In genomic region chr1:161083743-161084084, GRCh38 we compare ENCODE assay signal across 18 cellular contexts. TPM values are rescaled to one million over a fixed set of nuclear protein-coding genes. Genes with fewer than 3 reads are reported as not detected.
DNase-seq lines count a peak whose midpoint lies in the region; ATAC-seq and TF ChIP-seq lines count a peak whose summit lies in the region.
"Had no signal": no experiment of that assay in that cellular context is flagged by ENCODE, and none has a peak within 500 bp of the region (broad histone marks: within the 10 kb centered on the region; RNA-seq: fewer than 3 reads in every experiment).

No MANE protein-coding gene starts in this region.

- H3K79me2 ChIP-seq in PC-9 (ENCODE audit: low read depth) (peaks cover 71% of the 10 kb centered on the region), trophoblast cell (ENCODE audit: control insufficient read depth, insufficient read depth, low read length, poor library complexity) (peaks cover 25% of the 10 kb centered on the region), GM23338 (replicated peaks; ENCODE audit: insufficient read depth) (no peaks in the 10 kb centered on the region)

- H2AFZ ChIP-seq in PC-9, result no peak overlapping the region
- H2AFZ ChIP-seq in trophoblast cell (ENCODE audit: insufficient read depth, low read length, poor library complexity), result no peak overlapping the region
- H2AFZ ChIP-seq in GM23338, result no peak overlapping the region

- H3K27ac ChIP-seq in PC-9 (peak overlapping the region; percentile 48), epithelial cell of prostate (peak overlapping the region; percentile 95), trophoblast cell (ENCODE audit: low read depth, low read length) (peak overlapping the region; percentile 99), sigmoid colon (no peak overlapping the region), GM23338 (ENCODE audit: low read depth) (no peak overlapping the region)

- peaks cover 7% of the 10 kb centered on the region for H3K36me3 Mint-ChIP-seq in Caco-2 (ENCODE audit: insufficient read depth, unreplicated experiment)
- no peaks in the 10 kb centered on the region; the same call in 2 of the 3 replicates for H3K36me3 Mint-ChIP-seq in GM23338 (ENCODE audit: low read depth)
- H3K36me3 Mint-ChIP-seq: memory B cell had no signal

- peak overlapping the region; percentile 92 for H3K4me2 ChIP-seq in PC-9
- peak overlapping the region; percentile 49 for H3K4me2 ChIP-seq in trophoblast cell (ENCODE audit: low read length)
- no peak overlapping the region for H3K4me2 ChIP-seq in GM23338

- peak overlapping the region; percentile 89 for H2BK12ac ChIP-seq in trophoblast cell (ENCODE audit: low read length)

- H3K27me3 Mint-ChIP-seq in Caco-2 (ENCODE audit: insufficient read depth, unreplicated experiment), result no peaks in the 10 kb centered on the region
- peaks cover 16% of the 10 kb centered on the region for H3K27me3 Mint-ChIP-seq in GM23338 (ENCODE audit: insufficient read depth, low read depth, poor library complexity)

- H3F3A ChIP-seq in PC-9 (ENCODE audit: insufficient read depth, low read depth) (peaks cover 30% of the 10 kb centered on the region; the same call in 1 of the 2 replicates), GM23338 (replicated peaks; ENCODE audit: low read depth) (peaks cover 5% of the 10 kb centered on the region; the same call in 1 of the 2 replicates)

- H3K36me3 ChIP-seq in Caco-2 (ENCODE audit: control insufficient read depth, insufficient read depth, low read length) (no peaks in the 10 kb centered on the region), PC-9 (ENCODE audit: low read depth) (no peaks in the 10 kb centered on the region), trophoblast cell (ENCODE audit: control insufficient read depth in 1 of 2, insufficient read depth in 2 of 2, low read length in 2 of 2) (no peaks in the 10 kb centered on the region), sigmoid colon (no peaks in the 10 kb centered on the region), GM23338 (ENCODE audit: insufficient read depth) (no peaks in the 10 kb centered on the region)

- peak overlapping the region; percentile 26 for H3K4me3 Mint-ChIP-seq in Caco-2 (ENCODE audit: unreplicated experiment)
- no peak overlapping the region for H3K4me3 Mint-ChIP-seq in GM23338
- H3K4me3 Mint-ChIP-seq: memory B cell had no signal

- peak overlapping the region; percentile 99 for H2BK5ac ChIP-seq in trophoblast cell (ENCODE audit: low read depth, low read length, poor library complexity)

- H3K9me3 Mint-ChIP-seq in Caco-2 (ENCODE audit: unreplicated experiment), result no peaks in the 10 kb centered on the region
- no peaks in the 10 kb centered on the region; the same call in 2 of the 3 replicates for H3K9me3 Mint-ChIP-seq in GM23338
- H3K9me3 Mint-ChIP-seq: memory B cell had no signal

- POLR2A ChIA-PET in Caco-2 (lab: Charles Lee), result interaction anchor here (0.6 to 1.9 kb wide), 3 partner anchors 38 to 180 kb away, joined by 4 to 10 read pairs (median 5); partner anchors contain the start of genes F11R and USF1
- POLR2A ChIA-PET in PC-9 (lab: Charles Lee; ENCODE audit: unreplicated experiment), result no interaction called here

- H3K27ac Mint-ChIP-seq in Caco-2 (ENCODE audit: unreplicated experiment), result peak overlapping the region; percentile 67
- no peak overlapping the region for H3K27ac Mint-ChIP-seq in GM23338
- H3K27ac Mint-ChIP-seq: memory B cell had no signal

- no peak overlapping the region for H3K23ac ChIP-seq in trophoblast cell (ENCODE audit: low read length)

- H3K14ac ChIP-seq in trophoblast cell (ENCODE audit: low read length), result peak overlapping the region; percentile 82

- peak overlapping the region; percentile 24 for H4K12ac ChIP-seq in trophoblast cell (ENCODE audit: low read depth, low read length)

- TF ChIP-seq CTCF in Caco-2 (IDR thresholded peaks at IDR 0.05; ENCODE audit: insufficient read depth in 1 of 2, low read depth in 1 of 2, low read length in 1 of 2, severe bottlenecking in 1 of 2, unreplicated experiment in 1 of 2) (no peak), PC-9 (conservative IDR thresholded peaks at IDR 0.05) (no peak), sigmoid colon (IDR thresholded peaks at IDR 0.05) (no peak), GM23338 (conservative IDR thresholded peaks at IDR 0.05; ENCODE audit: low read depth in 2 of 2) (no peak)

- H3K27me3 ChIP-seq in Caco-2 (replicated peaks; ENCODE audit: control insufficient read depth, insufficient read depth, low read length) (no peaks in the 10 kb centered on the region), PC-9 (ENCODE audit: insufficient read depth, low read depth) (no peaks in the 10 kb centered on the region), trophoblast cell (ENCODE audit: insufficient read depth, low read length) (no peaks in the 10 kb centered on the region), sigmoid colon (peaks cover 0 to 4% (median 0%) of the 10 kb centered on the region in 3 donors), GM23338 (ENCODE audit: insufficient read depth) (no peaks in the 10 kb centered on the region)

- CTCF ChIA-PET in Caco-2 (lab: Charles Lee) (interaction anchor here (1.0 to 3.3 kb wide), 2 partner anchors 12 to 14 kb away, joined by 3 to 15 read pairs; partner anchors contain the start of gene KLHDC9), PC-9 (lab: Charles Lee) (no interaction called here)

- no TSS peak for BruUV-seq in Caco-2 (replicated peaks; lab: Mats Ljungman, UMichigan)
- BruUV-seq in PC-9 (replicated peaks; lab: Mats Ljungman, UMichigan), result no TSS peak

- H3K79me1 ChIP-seq in trophoblast cell (ENCODE audit: low read length), result peaks cover 84% of the 10 kb centered on the region

- no peak for DNase-seq in Caco-2
- DNase-seq in PC-9, result no peak
- no peak for DNase-seq in epithelial cell of prostate (ENCODE audit: low read depth, low spot score)
- DNase-seq in trophoblast cell, result no peak
- DNase-seq in sigmoid colon, result no peak
- DNase-seq in occipital lobe (lab: John Stamatoyannopoulos, UW), result no peak
- no peak for DNase-seq in GM23338 (ENCODE audit: low spot score)
- DNase-seq: activated CD4-positive, alpha-beta T cell treated with anti-CD3 and anti-CD28 coated beads, Interleukin-2, amount 50 U/mL, for 48 hours; anterior cingulate cortex; C1 segment of cervical spinal cord; Kasumi-1; NCI-H187 treated with DMSO at 0.1 percent for 48 hours; NCI-H524 treated with DMSO at 0.1 percent for 48 hours; substantia nigra had no signal

- peak overlapping the region; percentile 20 for H3K9ac ChIP-seq in trophoblast cell (ENCODE audit: low read length)

- H4K8ac ChIP-seq in trophoblast cell (ENCODE audit: low read depth, low read length), result peak overlapping the region; percentile 67

- peak overlapping the region; percentile 98 for H2BK120ac ChIP-seq in trophoblast cell (ENCODE audit: insufficient read depth, low read length, poor library complexity)

- no peaks in the 10 kb centered on the region for H3K9me3 ChIP-seq in Caco-2
- H3K9me3 ChIP-seq in PC-9 (ENCODE audit: insufficient read depth, low read depth), result no peaks in the 10 kb centered on the region
- H3K9me3 ChIP-seq in trophoblast cell (ENCODE audit: insufficient read depth, low read depth, low read length), result no peaks in the 10 kb centered on the region
- no peaks in the 10 kb centered on the region for H3K9me3 ChIP-seq in sigmoid colon

- peak overlapping the region; percentile 87 for H3K18ac ChIP-seq in trophoblast cell (ENCODE audit: low read length)

- H3K4ac ChIP-seq in trophoblast cell (ENCODE audit: low read depth, low read length), result peak overlapping the region; percentile 54

- no peak for TF ChIP-seq POLR2A in sigmoid colon (IDR thresholded peaks at IDR 0.05)

- ATAC-seq in GM23338 (no peak), HG03095 (IDR thresholded peaks at IDR 0.05; ENCODE audit: unreplicated experiment) (no peak)

- H3K4me1 Mint-ChIP-seq in Caco-2 (ENCODE audit: low read depth, unreplicated experiment) (peaks cover 37% of the 10 kb centered on the region), GM23338 (peaks cover 19% of the 10 kb centered on the region)
- H3K4me1 Mint-ChIP-seq: memory B cell had no signal

- intact Hi-C loops in Caco-2 (cut with micrococcal nuclease; ENCODE audit: unreplicated experiment), result no loop called here
- intact Hi-C loops in PC-9 (cut with micrococcal nuclease; ENCODE audit: unreplicated experiment), result loop anchor here (1.0 to 2.0 kb wide), 3 partner anchors 13 to 70 kb away; partner anchors contain the start of gene USF1
- intact Hi-C loops in sigmoid colon (cut with DNase I), result no loop called here

- TF ChIP-seq EP300 in sigmoid colon (IDR thresholded peaks at IDR 0.05), result no peak

- 100% methylated on average over 1 of the region's 4 CpGs for WGBS in trophoblast cell (ENCODE audit: extremely low coverage, insufficient coverage, insufficient read length)
- 47 to 73% methylated on average over 4 of the region's 4 CpGs for WGBS in sigmoid colon, 2 donors

- H4K91ac ChIP-seq in trophoblast cell (ENCODE audit: low read depth, low read length), result peak overlapping the region; percentile 99

- H4K20me1 ChIP-seq in PC-9 (ENCODE audit: insufficient read depth) (no peaks in the 10 kb centered on the region), GM23338 (replicated peaks; ENCODE audit: insufficient read depth) (no peaks in the 10 kb centered on the region)

- H3K4me1 ChIP-seq in Caco-2 (peaks cover 43% of the 10 kb centered on the region), PC-9 (replicated peaks; ENCODE audit: insufficient read depth) (peaks cover 79% of the 10 kb centered on the region), trophoblast cell (ENCODE audit: control insufficient read depth in 1 of 2, insufficient read depth in 2 of 2, low read length in 2 of 2) (peaks cover 72 to 83% of the 10 kb centered on the region in 2 experiments), sigmoid colon (no peaks in the 10 kb centered on the region), GM23338 (ENCODE audit: insufficient read depth) (peaks cover 16% of the 10 kb centered on the region)

- no peaks in the 10 kb centered on the region for H3K9me2 ChIP-seq in PC-9 (ENCODE audit: insufficient read depth)
- peaks cover 5% of the 10 kb centered on the region for H3K9me2 ChIP-seq in GM23338 (ENCODE audit: insufficient read depth)

- peak overlapping the region; percentile 57 for H2AK5ac ChIP-seq in trophoblast cell (ENCODE audit: low read length)

- H3K4me3 ChIP-seq in Caco-2 (ENCODE audit: low read depth, low read length), result no peak overlapping the region
- peak overlapping the region; percentile 25; the same call in 1 of the 2 replicates for H3K4me3 ChIP-seq in PC-9
- no peak overlapping the region for H3K4me3 ChIP-seq in trophoblast cell (ENCODE audit: low read depth, low read length)
- H3K4me3 ChIP-seq in sigmoid colon, result no peak overlapping the region
- no peak overlapping the region for H3K4me3 ChIP-seq in GM23338

RNA-seq across cellular contexts. Expression of gene NECTIN4, which starts 5.6 kb away (rescaled TPM):
- total RNA-seq in Caco-2 (2022) (0.20 and 0.74 TPM in 2 replicates), PC-9 (2021) (8.8 and 9.0 TPM in 2 replicates), sigmoid colon (not detected), occipital lobe (not detected)
- polyA plus RNA-seq in trophoblast cell (2013), result 35.8 and 38.6 TPM in 2 replicates
- polyA plus RNA-seq in sigmoid colon (1 to 10 TPM in 2 of 3 donors, not detected in 1; 1.2 to 2.8 TPM), GM23338 (2016; fragmentation: Nextera tagmentation; extraction: Ambion mirVana) (0.16 and 0.42 TPM in 2 replicates)
- not detected in 2 replicates for total RNA-seq in GM23338 (2014; rRNA removed; shearing (Covaris generic))
- total RNA-seq: osteocyte, RPMI7951 had no signal

RNA-seq across cellular contexts. Expression of gene ARHGAP30, which starts 14.0 kb away (rescaled TPM):
- total RNA-seq in Caco-2 (2022), result not detected in 2 replicates
- 0.46 and 0.65 TPM in 2 replicates for total RNA-seq in PC-9 (2021)
- polyA plus RNA-seq in trophoblast cell (2013), result 0.82 and 0.97 TPM in 2 replicates
- total RNA-seq in sigmoid colon, result 1 to 10 TPM; 4.4 to 7.7 (median 6.6) TPM
- polyA plus RNA-seq in sigmoid colon, result 10 to 100 TPM in 1 of 3 donors, 1 to 10 TPM in 2; 4.8 to 37.8 (median 4.9) TPM
- 1.7 TPM for total RNA-seq in occipital lobe
- total RNA-seq in GM23338 (2014; rRNA removed; shearing (Covaris generic)), result 0.19 TPM in 1 of 2 replicates, not detected in the other
- polyA plus RNA-seq in GM23338 (2016; fragmentation: Nextera tagmentation; extraction: Ambion mirVana), result 0.45 and 1.0 TPM in 2 replicates
- total RNA-seq: osteocyte, RPMI7951 had no signal

RNA-seq across cellular contexts. Expression of gene KLHDC9, which starts 14.4 kb away (rescaled TPM):
- total RNA-seq in Caco-2 (2022), result 2.0 and 2.2 TPM in 2 replicates
- total RNA-seq in PC-9 (2021), result 5.6 and 7.4 TPM in 2 replicates
- 4.0 and 4.5 TPM in 2 replicates for polyA plus RNA-seq in trophoblast cell (2013)
- total RNA-seq in sigmoid colon, result 10 to 100 TPM in 2 of 4 donors, 1 to 10 TPM in 2; 5.8 to 14.1 (median 10.8) TPM
- polyA plus RNA-seq in sigmoid colon, result 10 to 100 TPM in 1 of 3 donors, 1 to 10 TPM in 2; 4.7 to 11.1 (median 9.6) TPM
- total RNA-seq in occipital lobe, result 0.78 TPM
- 5.6 and 6.3 TPM in 2 replicates for total RNA-seq in GM23338 (2014; rRNA removed; shearing (Covaris generic))
- polyA plus RNA-seq in GM23338 (2016; fragmentation: Nextera tagmentation; extraction: Ambion mirVana), result 6.6 and 7.2 TPM in 2 replicates
- total RNA-seq: RPMI7951 had no signal

RNA-seq across cellular contexts. Expression of gene PFDN2, which starts 34.1 kb away (rescaled TPM):
- total RNA-seq in Caco-2 (2022), result 80.0 and 88.0 TPM in 2 replicates
- total RNA-seq in PC-9 (2021), result 68.2 and 74.4 TPM in 2 replicates
- 263 and 270 TPM in 2 replicates for polyA plus RNA-seq in trophoblast cell (2013)
- total RNA-seq in sigmoid colon, result 10 to 100 TPM; 40.7 to 63.4 (median 45.9) TPM
- 100 to 1,000 TPM in 2 of 3 donors, 10 to 100 TPM in 1; 82.3 to 115 (median 104) TPM for polyA plus RNA-seq in sigmoid colon
- total RNA-seq in occipital lobe, result 33.8 TPM
- 19.7 and 45.6 TPM in 2 replicates for total RNA-seq in GM23338 (2014; rRNA removed; shearing (Covaris generic))
- 352 and 395 TPM in 2 replicates for polyA plus RNA-seq in GM23338 (2016; fragmentation: Nextera tagmentation; extraction: Ambion mirVana)

RNA-seq across cellular contexts. Expression of gene NIT1, which starts 34.2 kb away (rescaled TPM):
- total RNA-seq in Caco-2 (2022) (41.8 and 42.1 TPM in 2 replicates), PC-9 (2021) (25.9 and 26.8 TPM in 2 replicates), sigmoid colon (10 to 100 TPM; 24.4 to 39.6 (median 33.1) TPM), occipital lobe (18.7 TPM)
- polyA plus RNA-seq in trophoblast cell (2013), result 40.6 and 42.0 TPM in 2 replicates
- polyA plus RNA-seq in sigmoid colon (10 to 100 TPM; 46.8 to 66.6 (median 66.5) TPM), GM23338 (2016; fragmentation: Nextera tagmentation; extraction: Ambion mirVana) (38.0 and 43.0 TPM in 2 replicates)
- total RNA-seq in GM23338 (2014; rRNA removed; shearing (Covaris generic)), result 29.7 and 35.9 TPM in 2 replicates

Comparison
In these comparisons a context has a peak if more than half of its experiments do, and no peak if none do; other contexts are left out.
1. H3K27ac ChIP-seq: peak in PC-9 (single experiment), epithelial cell of prostate (single experiment) and trophoblast cell (single experiment); none in sigmoid colon (0 of 4) and GM23338 (single experiment).